Comparison of ENCODE assay signal across 10 cellular contexts in genomic region chr15:73873889-73874511, GRCh38. TPM values are rescaled to one million over a fixed set of nuclear protein-coding genes. Genes with fewer than 3 reads are reported as not detected.
DNase-seq lines count a peak whose midpoint lies in the region; ATAC-seq and TF ChIP-seq lines count a peak whose summit lies in the region.
"Had no signal": no experiment of that assay in that cellular context is flagged by ENCODE, and none has a peak within 500 bp of the region (broad histone marks: within the 10 kb centered on the region; RNA-seq: fewer than 3 reads in every experiment).

No MANE protein-coding gene starts in this region.

- H3K36me3 Mint-ChIP-seq in naive B cell, result peaks cover 4 to 12% of the 10 kb centered on the region in 2 donors
- H3K36me3 Mint-ChIP-seq: activated naive CD4-positive, alpha-beta T cell treated with anti-CD3 and anti-CD28 coated beads, Interleukin-2, amount 50 U/mL, for 24 hours; stimulated activated naive B cell treated with anti-CD40 and anti-IgM and Interleukin-4, amounts not matched to agents 10 μg/mL and 1 μg/mL and 100 μg/mL, for 72 hours had no signal

- no peaks in the 10 kb centered on the region for H3K9me3 ChIP-seq in RWPE2 (ENCODE audit: severe bottlenecking)

- no peak overlapping the region for H3K27ac ChIP-seq in RWPE2 (ENCODE audit: poor library complexity, severe bottlenecking)

- ATAC-seq in RWPE2 (ENCODE audit: low read depth) (0 out of 3 replicates have a peak, but pooled peaks have one; percentile 26), naive B cell (ENCODE audit: low read depth in 2 of 2) (no peak), GM21447 (IDR thresholded peaks at IDR 0.05; ENCODE audit: unreplicated experiment) (no peak)

- no peak overlapping the region for H3K27ac Mint-ChIP-seq in naive B cell
- H3K27ac Mint-ChIP-seq: activated naive CD4-positive, alpha-beta T cell treated with anti-CD3 and anti-CD28 coated beads, Interleukin-2, amount 50 U/mL, for 24 hours; stimulated activated naive B cell treated with anti-CD40 and anti-IgM and Interleukin-4, amounts not matched to agents 10 μg/mL and 1 μg/mL and 100 μg/mL, for 72 hours had no signal

- peak; percentile 13 for DNase-seq in NCI-H2029 (lab: John Stamatoyannopoulos, UW)
- no peak for DNase-seq in NCI-H2029 treated with DMSO at 0.1 percent for 48 hours (lab: John Stamatoyannopoulos, UW)
- DNase-seq in HT-29 (ENCODE audit: low spot score), result peak; percentile 87
- no peak for DNase-seq in RWPE2 (ENCODE audit: low spot score)
- peak; percentile 19 for DNase-seq in dedifferentiated amniotic fluid mesenchymal stem cell (ENCODE audit: extremely low spot score)
- DNase-seq in naive B cell, result peak; percentile 2
- no peak for DNase-seq in NK-92 (lab: John Stamatoyannopoulos, UW; ENCODE audit: unreplicated experiment)
- DNase-seq: stimulated activated naive B cell treated with anti-CD40 and anti-IgM and Interleukin-4, amounts not matched to agents 10 μg/mL and 1 μg/mL and 100 μg/mL, for 72 hours had no signal

- no peaks in the 10 kb centered on the region for H3K4me1 ChIP-seq in RWPE2 (ENCODE audit: insufficient read depth, poor library complexity, severe bottlenecking)

- H3K4me1 Mint-ChIP-seq in naive B cell, result no peaks in the 10 kb centered on the region
- H3K4me1 Mint-ChIP-seq: activated naive CD4-positive, alpha-beta T cell treated with anti-CD3 and anti-CD28 coated beads, Interleukin-2, amount 50 U/mL, for 24 hours; stimulated activated naive B cell treated with anti-CD40 and anti-IgM and Interleukin-4, amounts not matched to agents 10 μg/mL and 1 μg/mL and 100 μg/mL, for 72 hours had no signal

- H3K9me3 Mint-ChIP-seq in naive B cell, result peaks cover 0 to 7% (median 4%) of the 10 kb centered on the region in 7 donors
- H3K9me3 Mint-ChIP-seq: activated naive CD4-positive, alpha-beta T cell treated with anti-CD3 and anti-CD28 coated beads, Interleukin-2, amount 50 U/mL, for 24 hours; stimulated activated naive B cell treated with anti-CD40 and anti-IgM and Interleukin-4, amounts not matched to agents 10 μg/mL and 1 μg/mL and 100 μg/mL, for 72 hours had no signal

- H3K36me3 ChIP-seq in RWPE2 (ENCODE audit: low read depth), result no peaks in the 10 kb centered on the region

- peaks cover 36% of the 10 kb centered on the region for H3K27me3 ChIP-seq in RWPE2 (ENCODE audit: insufficient read depth, poor library complexity, severe bottlenecking)

- no peak overlapping the region for H3K4me3 ChIP-seq in RWPE2 (ENCODE audit: severe bottlenecking)

- TF ChIP-seq CTCF in RWPE2 (IDR thresholded peaks at IDR 0.05; ENCODE audit: poor library complexity, severe bottlenecking), result peak; percentile 96

- peaks cover 34 to 64% (median 58%) of the 10 kb centered on the region in 3 donors for H3K27me3 Mint-ChIP-seq in naive B cell

- H3K4me3 Mint-ChIP-seq in naive B cell, result no peak overlapping the region
- H3K4me3 Mint-ChIP-seq: activated naive CD4-positive, alpha-beta T cell treated with anti-CD3 and anti-CD28 coated beads, Interleukin-2, amount 50 U/mL, for 24 hours; stimulated activated naive B cell treated with anti-CD40 and anti-IgM and Interleukin-4, amounts not matched to agents 10 μg/mL and 1 μg/mL and 100 μg/mL, for 72 hours had no signal

RNA-seq across cellular contexts. Expression of gene TBC1D21, which starts 0.6 kb away (rescaled TPM):
- total RNA-seq in HT-29 (2014; rRNA removed; shearing (Covaris generic)), result not detected in 2 replicates
- not detected for polyA plus RNA-seq in naive B cell (ENCODE audit: low read depth in 6 of 6)

RNA-seq across cellular contexts. Expression of gene LOXL1, which starts 52.3 kb away (rescaled TPM):
- 20.0 and 26.1 TPM in 2 replicates for total RNA-seq in HT-29 (2014; rRNA removed; shearing (Covaris generic))
- under 1 TPM in 2 of 6 donors, not detected in 4; 0.19 to 0.48 TPM for polyA plus RNA-seq in naive B cell (ENCODE audit: low read depth in 6 of 6)

Comparison
In these comparisons a context has a peak if more than half of its experiments do, and no peak if none do; other contexts are left out.
1. DNase-seq: peak in NCI-H2029 (single experiment), HT-29 (single experiment), dedifferentiated amniotic fluid mesenchymal stem cell (single experiment) and naive B cell (single experiment); none in NCI-H2029 treated with DMSO at 0.1 percent for 48 hours (single experiment), RWPE2 (single experiment) and NK-92 (single experiment).